7 cellular contexts compared by ENCODE assay signal in genomic region chr17:77280304-77280910, GRCh38.
DNase-seq lines count a peak whose midpoint lies in the region; ATAC-seq and TF ChIP-seq lines count a peak whose summit lies in the region.

No MANE protein-coding gene starts in this region.

- H3K27me3 ChIP-seq in HL-60 (ENCODE audit: insufficient read depth, poor library complexity, severe bottlenecking), result peaks cover 22% of the 10 kb centered on the region
- peaks cover 13% of the 10 kb centered on the region for H3K27me3 ChIP-seq in lower lobe of right lung (ENCODE audit: low read depth)
- H3K27me3 ChIP-seq in adrenal gland, result no peaks in the 10 kb centered on the region

- no peaks in the 10 kb centered on the region for H3K36me3 Mint-ChIP-seq in activated naive CD8-positive, alpha-beta T cell treated with anti-CD3 and anti-CD28 coated beads, Interleukin-2, amount 10 ng/mL, durations not matched to agents 7 days and 5 days

- POLR2A ChIA-PET in activated naive CD8-positive, alpha-beta T cell treated with anti-CD3 and anti-CD28 coated beads, Interleukin-2, amount 10 ng/mL, durations not matched to agents 7 days and 5 days (lab: Charles Lee), result no interaction called here

- WGBS in adrenal gland, 4 donors, result 39 to 53% (median 47%) methylated on average over 24 to 30 of the region's 30 CpGs

- H3K4me1 ChIP-seq in lower lobe of right lung (peaks cover 41% of the 10 kb centered on the region), adrenal gland (replicated peaks in 1 of 2) (peaks cover 5 to 20% of the 10 kb centered on the region in 2 donors)

- H3K27ac Mint-ChIP-seq in activated naive CD8-positive, alpha-beta T cell treated with anti-CD3 and anti-CD28 coated beads, Interleukin-2, amount 10 ng/mL, durations not matched to agents 7 days and 5 days, result peak overlapping the region; percentile 39

- H3K9me3 Mint-ChIP-seq in activated naive CD8-positive, alpha-beta T cell treated with anti-CD3 and anti-CD28 coated beads, Interleukin-2, amount 10 ng/mL, durations not matched to agents 7 days and 5 days, result no peaks in the 10 kb centered on the region

- H3K27ac ChIP-seq in HL-60 (replicated peaks) (no peak overlapping the region), lower lobe of right lung (peak overlapping the region; percentile 36), adrenal gland (peak overlapping the region in 1 of 5 donors; percentile 40)

- H3K36me3 ChIP-seq in lower lobe of right lung (no peaks in the 10 kb centered on the region), adrenal gland (replicated peaks in 1 of 2) (no peaks in the 10 kb centered on the region)

- TF ChIP-seq CTCF in GM12875 (IDR thresholded peaks at IDR 0.05; ENCODE audit: borderline replicate concordance, insufficient read depth, low read depth, low read length) (no peak), HL-60 (IDR thresholded peaks at IDR 0.05; ENCODE audit: insufficient read depth, low read length) (no peak), lower lobe of right lung (IDR thresholded peaks at IDR 0.05) (no peak), adrenal gland (IDR thresholded peaks at IDR 0.05) (no peak)

- H3K9me3 ChIP-seq in lower lobe of right lung (no peaks in the 10 kb centered on the region), adrenal gland (replicated peaks in 1 of 3) (no peaks in the 10 kb centered on the region)

- intact Hi-C loops in lower lobe of right lung (cut with DNase I), result no loop called here
- intact Hi-C loops in adrenal gland (cut with DNase I), result no loop called here

- peaks cover 9% of the 10 kb centered on the region for H3K4me1 Mint-ChIP-seq in activated naive CD8-positive, alpha-beta T cell treated with anti-CD3 and anti-CD28 coated beads, Interleukin-2, amount 10 ng/mL, durations not matched to agents 7 days and 5 days

- peak overlapping the region; percentile 2 for H3K4me3 ChIP-seq in GM12875 (ENCODE audit: low read depth, low read length)
- H3K4me3 ChIP-seq in HL-60 (replicated peaks; ENCODE audit: insufficient read depth, low read length), result peak overlapping the region; percentile 29
- H3K4me3 ChIP-seq in lower lobe of right lung, result peak overlapping the region; percentile 71
- peak overlapping the region in 1 of 4 donors; percentile 62 for H3K4me3 ChIP-seq in adrenal gland

- H3K27me3 Mint-ChIP-seq in activated naive CD8-positive, alpha-beta T cell treated with anti-CD3 and anti-CD28 coated beads, Interleukin-2, amount 10 ng/mL, durations not matched to agents 7 days and 5 days, result peaks cover 44% of the 10 kb centered on the region

- peak; percentile 13 for ATAC-seq in activated naive CD8-positive, alpha-beta T cell treated with anti-CD3 and anti-CD28 coated beads, Interleukin-2, amount 10 ng/mL, durations not matched to agents 7 days and 5 days (ENCODE audit: low read depth)
- ATAC-seq in lower lobe of right lung, result no peak

- H3K4me3 Mint-ChIP-seq in activated naive CD8-positive, alpha-beta T cell treated with anti-CD3 and anti-CD28 coated beads, Interleukin-2, amount 10 ng/mL, durations not matched to agents 7 days and 5 days, result peak overlapping the region; percentile 70

- no peak for TF ChIP-seq POLR2A in adrenal gland (IDR thresholded peaks at IDR 0.05)

- DNase-seq in HL-60 (ENCODE audit: low read depth in 1 of 2, low spot score in 1 of 2) (no peak), lower lobe of right lung (no peak), DMS153 (lab: John Stamatoyannopoulos, UW) (no peak), adrenal gland (no peak), mesenteric fat pad (ENCODE audit: low spot score) (no peak)
- no peak for DNase-seq in activated naive CD8-positive, alpha-beta T cell treated with anti-CD3 and anti-CD28 coated beads, Interleukin-2, amount 10 ng/mL, durations not matched to agents 7 days and 5 days
